30 cellular contexts compared by ENCODE assay signal in genomic region chr2:9740382-9741040, GRCh38.
DNase-seq lines count a peak whose midpoint lies in the region; ATAC-seq, FAIRE-seq and TF ChIP-seq lines count a peak whose summit lies in the region.
"Had no signal": no experiment of that assay in that cellular context is flagged by ENCODE, and none has a peak within 500 bp of the region (broad histone marks: within the 10 kb centered on the region; RNA-seq: fewer than 3 reads in every experiment).

No MANE protein-coding gene starts in this region.

- WGBS in A549 (ENCODE audit: missing lambda C conversion rate): 43% methylated on average over 5 of the region's 6 CpGs
- 75% methylated on average over 6 of the region's 6 CpGs for WGBS in right cardiac atrium

- no peaks in the 10 kb centered on the region for H3K27me3 Mint-ChIP-seq in CD4-positive, alpha-beta memory T cell
- peaks cover 4% of the 10 kb centered on the region for H3K27me3 Mint-ChIP-seq in memory B cell
- H3K27me3 Mint-ChIP-seq: CD4-positive, CD25-positive, alpha-beta regulatory T cell had no signal

- POLR2A ChIA-PET in A549 (lab: Yijun Ruan, JAX): no interaction called here
- POLR2A ChIA-PET in CD4-positive, alpha-beta memory T cell (lab: Charles Lee; ENCODE audit: partially characterized antibody): interaction anchor here (0.8 to 2.7 kb wide), 5 partner anchors 10 to 185 kb away, joined by 4 to 16 read pairs (median 6); partner anchors contain the start of gene ADAM17

- TF ChIP-seq CTCF in A549 (IDR thresholded peaks at IDR 0.05): no peak

- 0 out of 6 replicates have a peak, but pooled peaks have one; percentile 10 to 23 for ATAC-seq in A549
- no peak for ATAC-seq in memory B cell (ENCODE audit: low read depth)
- ATAC-seq in right cardiac atrium: no peak
- ATAC-seq: naive thymus-derived CD4-positive, alpha-beta T cell; Panc1 had no signal

- intact Hi-C loops in CD4-positive, alpha-beta memory T cell (cut with micrococcal nuclease): no loop called here
- intact Hi-C loops in right cardiac atrium (cut with DNase I): no loop called here

- peaks cover 26 to 62% (median 39%) of the 10 kb centered on the region in 4 donors for H3K4me1 Mint-ChIP-seq in CD4-positive, alpha-beta memory T cell
- peaks cover 10% of the 10 kb centered on the region for H3K4me1 Mint-ChIP-seq in memory B cell

- H3K36me3 ChIP-seq in CD4-positive, alpha-beta memory T cell (ENCODE audit: insufficient read depth, low read length): no peaks in the 10 kb centered on the region
- H3K36me3 ChIP-seq: heart right ventricle, uterus, WERI-Rb-1 had no signal

- TF ChIP-seq RAD21 in A549 (conservative IDR thresholded peaks at IDR 0.05 in 1 of 2, IDR thresholded peaks at IDR 0.05 in 1 of 2): no peak

- no peaks in the 10 kb centered on the region for H3K9me3 Mint-ChIP-seq in CD4-positive, alpha-beta memory T cell
- peaks cover 1% of the 10 kb centered on the region for H3K9me3 Mint-ChIP-seq in memory B cell
- H3K9me3 Mint-ChIP-seq: HFFc6 had no signal

- H3K27ac Mint-ChIP-seq in CD4-positive, alpha-beta memory T cell: peak overlapping the region in 4 of 7 donors; percentile 24 to 75 (median 58)
- no peak overlapping the region for H3K27ac Mint-ChIP-seq in memory B cell
- H3K27ac Mint-ChIP-seq: HFFc6 had no signal

- H3K27ac ChIP-seq in A549 (0 out of 6 replicates have a peak overlapping the region, but pooled peaks of 1 of the 2 experiments have one; percentile 9), right cardiac atrium (ENCODE audit: low read length) (no peak overlapping the region)
- H3K27ac ChIP-seq in CD4-positive, alpha-beta memory T cell (ENCODE audit: low read depth, low read length): no peak overlapping the region
- H3K27ac ChIP-seq: body of pancreas, WERI-Rb-1 had no signal

- peak overlapping the region; percentile 35; the same call in 1 of the 3 replicates for H3K4me2 ChIP-seq in A549

- H3K4me3 ChIP-seq in A549 (no peak overlapping the region), right cardiac atrium (ENCODE audit: low read length) (no peak overlapping the region)
- H3K4me3 ChIP-seq in CD4-positive, alpha-beta memory T cell (ENCODE audit: low read length in 2 of 2): no peak overlapping the region
- H3K4me3 ChIP-seq: body of pancreas had no signal

- H3K27me3 ChIP-seq in CD4-positive, alpha-beta memory T cell (ENCODE audit: insufficient read depth, low read length): no peaks in the 10 kb centered on the region
- no peaks in the 10 kb centered on the region for H3K27me3 ChIP-seq in right cardiac atrium (ENCODE audit: control insufficient read depth, insufficient read depth)
- H3K27me3 ChIP-seq: body of pancreas, heart right ventricle, testis, uterus had no signal

- peak overlapping the region in 2 of 8 donors; percentile 15 to 26 for H3K4me3 Mint-ChIP-seq in CD4-positive, alpha-beta memory T cell
- H3K4me3 Mint-ChIP-seq in memory B cell: peak overlapping the region; percentile 39
- H3K4me3 Mint-ChIP-seq: HFFc6 had no signal

- H3K36me3 Mint-ChIP-seq in CD4-positive, alpha-beta memory T cell: no peaks in the 10 kb centered on the region
- no peaks in the 10 kb centered on the region for H3K36me3 Mint-ChIP-seq in memory B cell
- H3K36me3 Mint-ChIP-seq: CD4-positive, CD25-positive, alpha-beta regulatory T cell had no signal

- DNase-seq in A549 (ENCODE audit: low read depth in 1 of 2, low spot score in 1 of 2): no peak
- DNase-seq in CD4-positive, alpha-beta memory T cell: no peak
- peak; percentile 69 for DNase-seq in SW480 (ENCODE audit: low spot score)
- no peak for DNase-seq in memory B cell (ENCODE audit: low spot score in 2 of 2)
- no peak for DNase-seq in right cardiac atrium
- DNase-seq in hepatic stellate cell (ENCODE audit: low spot score): no peak
- DNase-seq in GM19240 (ENCODE audit: insufficient read length, low spot score): no peak
- DNase-seq: activated CD8-positive, alpha-beta memory T cell treated with anti-CD3 and anti-CD28 coated beads, Interleukin-2, amount 50 U/mL, for 48 hours; activated effector memory CD4-positive, alpha-beta T cell treated with anti-CD3 and anti-CD28 coated beads, Interleukin-2, amount 50 U/mL, for 16 hours; CD4-positive, CD25-positive, alpha-beta regulatory T cell; DMS153; effector CD4-positive, alpha-beta T cell; foreskin fibroblast; GDM1; HFFc6; KG1; left colon; mesenchymal stem cell; naive thymus-derived CD4-positive, alpha-beta T cell; NCI-H1436 treated with DMSO at 0.1 percent for 48 hours; NCI-H510A; stimulated activated CD4-positive, alpha-beta T cell treated with anti-CD3 and anti-CD28 coated beads, Interleukin-12 subunit alpha, Interleukin-12 subunit beta, amount 100 ng/mL, for 4 hours; stimulated activated naive CD4-positive, alpha-beta T cell treated with Interleukin-2 at 50 U/mL for 16 hours; T-helper 2 cell; uterus; WERI-Rb-1 had no signal

- H3K4me1 ChIP-seq in A549 (peaks cover 23% of the 10 kb centered on the region), right cardiac atrium (ENCODE audit: control insufficient read depth, insufficient read depth, low read length) (peaks cover 5% of the 10 kb centered on the region)
- H3K4me1 ChIP-seq in CD4-positive, alpha-beta memory T cell (ENCODE audit: insufficient read depth, low read length): peaks cover 40% of the 10 kb centered on the region

- H3K9me3 ChIP-seq in A549 (peaks cover 5% of the 10 kb centered on the region; the same call in 1 of the 3 replicates), right cardiac atrium (ENCODE audit: control insufficient read depth, low read length) (no peaks in the 10 kb centered on the region)
- H3K9me3 ChIP-seq in CD4-positive, alpha-beta memory T cell (ENCODE audit: control insufficient read depth in 1 of 2, low read length in 2 of 2): no peaks in the 10 kb centered on the region
- H3K9me3 ChIP-seq: body of pancreas, testis, uterus had no signal

- FAIRE-seq in A549 (lab: Jason Lieb, UNC): no peak

- no peak for TF ChIP-seq EP300 in A549 (IDR thresholded peaks at IDR 0.05)

- no peak for TF ChIP-seq POLR2A in A549 (IDR thresholded peaks at IDR 0.05; ENCODE audit: low read length)

- CTCF ChIA-PET in A549 (lab: Yijun Ruan, JAX): interaction anchor here (0.8 to 2.2 kb wide), 5 partner anchors 9 to 357 kb away, joined by 3 to 7 read pairs (median 3); no protein-coding TSS in a partner anchor
- CTCF ChIA-PET in CD4-positive, alpha-beta memory T cell (lab: Charles Lee; ENCODE audit: partially characterized antibody): interaction anchor here (1.0 kb wide), 1 partner anchor 29 kb away, joined by 3 read pairs; no protein-coding TSS in a partner anchor

TF ChIP-seq in A549, 52 proteins besides CTCF, POLR2A, EP300 and RAD21 (continues in another document):
- TF ChIP-seq HES2 (IDR thresholded peaks at IDR 0.05) (no peak), ELK1 (IDR thresholded peaks at IDR 0.05; ENCODE audit: low read depth, low read length) (no peak), FOSL2 (IDR thresholded peaks at IDR 0.05) (no peak), FOSL2 (CRISPR knock-in tag; IDR thresholded peaks at IDR 0.05) (no peak), RNF2 (IDR thresholded peaks at IDR 0.05; ENCODE audit: borderline replicate concordance, low read depth) (no peak), HDAC2 (IDR thresholded peaks at IDR 0.05) (no peak), RARB (CRISPR knock-in tag; IDR thresholded peaks at IDR 0.05) (no peak), MAFK (IDR thresholded peaks at IDR 0.05; ENCODE audit: partially characterized antibody) (no peak), CBX2 (IDR thresholded peaks at IDR 0.05; ENCODE audit: borderline replicate concordance, low read depth) (no peak)
- TF ChIP-seq, protein P1, sequence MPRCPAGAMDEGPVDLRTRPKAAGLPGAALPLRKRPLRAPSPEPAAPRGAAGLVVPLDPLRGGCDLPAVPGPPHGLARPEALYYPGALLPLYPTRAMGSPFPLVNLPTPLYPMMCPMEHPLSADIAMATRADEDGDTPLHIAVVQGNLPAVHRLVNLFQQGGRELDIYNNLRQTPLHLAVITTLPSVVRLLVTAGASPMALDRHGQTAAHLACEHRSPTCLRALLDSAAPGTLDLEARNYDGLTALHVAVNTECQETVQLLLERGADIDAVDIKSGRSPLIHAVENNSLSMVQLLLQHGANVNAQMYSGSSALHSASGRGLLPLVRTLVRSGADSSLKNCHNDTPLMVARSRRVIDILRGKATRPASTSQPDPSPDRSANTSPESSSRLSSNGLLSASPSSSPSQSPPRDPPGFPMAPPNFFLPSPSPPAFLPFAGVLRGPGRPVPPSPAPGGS (IDR thresholded peaks at IDR 0.05): no peak

Comparison
In these comparisons a context has a peak if more than half of its experiments do, and no peak if none do; other contexts are left out.
1. ATAC-seq: peak in A549 (2 of 2); none in memory B cell (single experiment) and right cardiac atrium (0 of 2).